Comparison of ENCODE assay signal across 8 cellular contexts in the genomic region with DNA sequence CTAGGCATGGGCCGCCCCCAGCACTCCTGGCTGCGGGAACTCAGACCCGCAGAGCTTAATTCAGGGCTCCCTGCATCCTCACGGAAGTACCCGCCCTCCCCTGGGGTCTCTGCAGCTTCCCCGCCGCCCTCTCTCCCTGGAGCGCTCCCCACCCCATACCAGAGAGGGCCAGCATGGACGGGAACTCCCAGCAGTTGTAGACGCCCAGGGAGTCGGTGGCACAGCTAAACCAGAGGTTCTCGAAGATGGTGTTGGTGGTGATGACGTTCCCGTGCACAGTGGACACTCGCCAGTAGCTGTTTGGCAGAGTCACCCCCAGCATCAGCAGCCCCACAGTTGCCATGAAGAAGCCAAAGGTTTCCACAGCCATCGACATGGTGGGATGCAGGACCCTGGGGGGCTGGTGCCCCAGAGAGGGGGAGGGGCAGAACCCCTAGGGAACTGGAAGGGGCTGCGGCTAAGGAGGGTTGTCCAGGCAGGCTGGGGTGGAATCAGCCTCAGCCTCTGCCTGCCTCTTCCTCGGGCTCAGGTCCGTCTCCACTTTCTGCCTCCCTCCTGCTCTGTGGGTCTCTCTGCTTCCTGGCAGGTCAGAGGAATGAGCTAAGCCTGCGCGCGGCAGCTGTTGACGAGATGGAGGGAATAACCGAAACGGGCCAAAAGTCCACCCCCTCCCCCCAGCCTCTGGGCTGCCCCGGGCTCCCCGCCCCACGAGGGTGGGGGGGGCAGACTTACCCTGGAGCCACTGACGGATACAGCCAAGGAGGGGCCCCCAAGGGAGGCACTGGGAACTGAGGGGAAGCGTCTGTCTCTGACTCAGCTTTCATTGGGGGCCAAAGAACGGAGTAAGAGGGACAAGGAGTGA. TPM values are rescaled to one million over a fixed set of nuclear protein-coding genes. Genes with fewer than 3 reads are reported as not detected.
A peak's percentile ranks its signal among the peaks of the same experiment; 100 is the strongest.
DNase-seq lines count a peak whose midpoint lies in the region; ATAC-seq and TF ChIP-seq lines count a peak whose summit lies in the region.

A gene with protein sequence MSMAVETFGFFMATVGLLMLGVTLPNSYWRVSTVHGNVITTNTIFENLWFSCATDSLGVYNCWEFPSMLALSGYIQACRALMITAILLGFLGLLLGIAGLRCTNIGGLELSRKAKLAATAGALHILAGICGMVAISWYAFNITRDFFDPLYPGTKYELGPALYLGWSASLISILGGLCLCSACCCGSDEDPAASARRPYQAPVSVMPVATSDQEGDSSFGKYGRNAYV (minus strand): TSS at position 597 of the 862 bp plus-strand sequence. CDS start 221 bp downstream, at position 376.

- H3K23me2 ChIP-seq in H9 (ENCODE audit: insufficient read length, low read depth, low read length, poor library complexity, severe bottlenecking) = no peaks in the 10 kb centered on the region

- H3K23ac ChIP-seq in H9 (ENCODE audit: insufficient read length, low read depth, low read length) = no peak within 1 kb of the TSS

- no peaks in the 10 kb centered on the region for H3K79me1 ChIP-seq in H9 (ENCODE audit: insufficient read depth, low read depth, low read length, poor library complexity, severe bottlenecking)

- H3K27ac ChIP-seq in H9 (ENCODE audit: insufficient read length, low read depth, low read length) (no peak within 1 kb of the TSS), hepatocyte (peak within 1 kb of the TSS; percentile 60)

- no peak within 1 kb of the TSS for H2BK20ac ChIP-seq in H9 (ENCODE audit: low read depth, low read length, poor library complexity, severe bottlenecking)

- no peak for DNase-seq in H9
- no peak for DNase-seq in activated naive CD8-positive, alpha-beta T cell treated with anti-CD3 and anti-CD28 coated beads, Interleukin-2, amount 10 ng/mL, durations not matched to agents 7 days and 5 days
- peak; percentile 56 for DNase-seq in hepatocyte (ENCODE audit: low spot score)
- no peak for DNase-seq in GOT3 (lab: John Stamatoyannopoulos, UW)
- DNase-seq in effector memory CD8-positive, alpha-beta T cell = no peak

- no peak within 1 kb of the TSS for H2BK12ac ChIP-seq in H9 (ENCODE audit: insufficient read length, low read depth, low read length)

- ATAC-seq in activated naive CD8-positive, alpha-beta T cell treated with anti-CD3 and anti-CD28 coated beads, Interleukin-2, amount 10 ng/mL, durations not matched to agents 7 days and 5 days (ENCODE audit: low read depth) = no peak
- ATAC-seq in GM19397 (IDR thresholded peaks at IDR 0.05; ENCODE audit: unreplicated experiment) (no peak), GM19324 (IDR thresholded peaks at IDR 0.05; ENCODE audit: low FRiP score, unreplicated experiment) (no peak)
- ATAC-seq in effector memory CD8-positive, alpha-beta T cell (replicated peaks) = no peak

- no peak within 1 kb of the TSS for H3K56ac ChIP-seq in H9 (ENCODE audit: insufficient read length, low read depth, low read length)

- H3K18ac ChIP-seq in H9 (ENCODE audit: insufficient read length, low read depth, low read length) = no peak within 1 kb of the TSS

- no peaks in the 10 kb centered on the region for H3K9me3 ChIP-seq in H9 (ENCODE audit: control insufficient read depth, low read depth, low read length)
- H3K9me3 ChIP-seq in hepatocyte (ENCODE audit: low read depth) = no peaks in the 10 kb centered on the region
- H3K9me3 ChIP-seq in skeletal muscle satellite cell (replicated peaks; ENCODE audit: low read length) = no peaks in the 10 kb centered on the region

- no peak within 1 kb of the TSS for H2BK5ac ChIP-seq in H9 (ENCODE audit: insufficient read length, low read length)

- H2AFZ ChIP-seq in H9 (ENCODE audit: low read length) = no peak within 1 kb of the TSS
- H2AFZ ChIP-seq in hepatocyte = no peak within 1 kb of the TSS

- no peak within 1 kb of the TSS for H3K4me3 Mint-ChIP-seq in H9
- no peak within 1 kb of the TSS for H3K4me3 Mint-ChIP-seq in activated naive CD8-positive, alpha-beta T cell treated with anti-CD3 and anti-CD28 coated beads, Interleukin-2, amount 10 ng/mL, durations not matched to agents 7 days and 5 days
- no peak within 1 kb of the TSS for H3K4me3 Mint-ChIP-seq in effector memory CD8-positive, alpha-beta T cell

- no peaks in the 10 kb centered on the region for H3K27me3 ChIP-seq in H9 (ENCODE audit: insufficient read depth, low read length)
- H3K27me3 ChIP-seq in hepatocyte = no peaks in the 10 kb centered on the region
- H3K27me3 ChIP-seq in skeletal muscle satellite cell (ENCODE audit: control insufficient read depth, insufficient read depth, low read length) = no peaks in the 10 kb centered on the region

- H4K8ac ChIP-seq in H9 (replicated peaks; ENCODE audit: insufficient read length, low read depth, low read length) = no peak within 1 kb of the TSS

- H3K36me3 Mint-ChIP-seq in H9 (ENCODE audit: insufficient read depth in 1 of 3, low read depth in 3 of 3) = peaks cover 3 to 23% (median 4%) of the 10 kb centered on the region in 3 experiments; a peak in 5 of 7 replicates
- H3K36me3 Mint-ChIP-seq in activated naive CD8-positive, alpha-beta T cell treated with anti-CD3 and anti-CD28 coated beads, Interleukin-2, amount 10 ng/mL, durations not matched to agents 7 days and 5 days = peaks cover 1% of the 10 kb centered on the region
- peaks cover 20% of the 10 kb centered on the region for H3K36me3 Mint-ChIP-seq in effector memory CD8-positive, alpha-beta T cell (ENCODE audit: insufficient read depth)

- H3K4me1 ChIP-seq in H9 (ENCODE audit: insufficient read depth, low read length) (0 out of 2 replicates have a peak, but pooled peaks cover 3% of the 10 kb centered on the region), hepatocyte (ENCODE audit: insufficient read depth) (peaks cover 5% of the 10 kb centered on the region), skeletal muscle satellite cell (ENCODE audit: control insufficient read depth, insufficient read depth, low read length) (peaks cover 21% of the 10 kb centered on the region)

- no peak within 1 kb of the TSS for H2AK5ac ChIP-seq in H9 (ENCODE audit: insufficient read length, low read length)

- no peak within 1 kb of the TSS for H3K4me2 ChIP-seq in H9 (ENCODE audit: insufficient read depth, insufficient read length, low read length)
- H3K4me2 ChIP-seq in hepatocyte = peak within 1 kb of the TSS; percentile 37
- peak within 1 kb of the TSS; percentile 46 for H3K4me2 ChIP-seq in skeletal muscle satellite cell (ENCODE audit: low read length)

- TF ChIP-seq CTCF in H9 (conservative IDR thresholded peaks at IDR 0.05) (no peak), hepatocyte (IDR thresholded peaks at IDR 0.05; ENCODE audit: poor library complexity) (no peak)

- H3K27ac Mint-ChIP-seq in H9 = peak within 1 kb of the TSS in 2 of 3 experiments; percentile 46 to 48; a peak in 4 of 7 replicates
- H3K27ac Mint-ChIP-seq in activated naive CD8-positive, alpha-beta T cell treated with anti-CD3 and anti-CD28 coated beads, Interleukin-2, amount 10 ng/mL, durations not matched to agents 7 days and 5 days = peak within 1 kb of the TSS; percentile 73
- H3K27ac Mint-ChIP-seq in effector memory CD8-positive, alpha-beta T cell = no peak within 1 kb of the TSS

- H3K79me2 ChIP-seq in H9 (ENCODE audit: insufficient read depth, low read length) = no peaks in the 10 kb centered on the region
- H3K79me2 ChIP-seq in hepatocyte = peaks cover 16% of the 10 kb centered on the region

- H3K9me2 ChIP-seq in hepatocyte (replicated peaks; ENCODE audit: insufficient read depth) = no peaks in the 10 kb centered on the region

- no peaks in the 10 kb centered on the region for H4K20me1 ChIP-seq in H9 (ENCODE audit: control insufficient read depth, insufficient read depth, insufficient read length)
- peaks cover 4% of the 10 kb centered on the region for H4K20me1 ChIP-seq in hepatocyte (ENCODE audit: insufficient read depth, poor library complexity, severe bottlenecking)

- no peaks in the 10 kb centered on the region for H3K27me3 Mint-ChIP-seq in H9 (ENCODE audit: low read depth)
- no peaks in the 10 kb centered on the region for H3K27me3 Mint-ChIP-seq in activated naive CD8-positive, alpha-beta T cell treated with anti-CD3 and anti-CD28 coated beads, Interleukin-2, amount 10 ng/mL, durations not matched to agents 7 days and 5 days
- no peaks in the 10 kb centered on the region for H3K27me3 Mint-ChIP-seq in effector memory CD8-positive, alpha-beta T cell

- H3K9me3 Mint-ChIP-seq in H9 = no peaks in the 10 kb centered on the region
- no peaks in the 10 kb centered on the region for H3K9me3 Mint-ChIP-seq in activated naive CD8-positive, alpha-beta T cell treated with anti-CD3 and anti-CD28 coated beads, Interleukin-2, amount 10 ng/mL, durations not matched to agents 7 days and 5 days
- H3K9me3 Mint-ChIP-seq in effector memory CD8-positive, alpha-beta T cell = no peaks in the 10 kb centered on the region

- no peak within 1 kb of the TSS for H3T11ph ChIP-seq in H9 (ENCODE audit: low read length)

- H2BK120ac ChIP-seq in H9 (ENCODE audit: low read depth, low read length, poor library complexity, severe bottlenecking) = no peak within 1 kb of the TSS

- WGBS in H9 (ENCODE audit: extremely low coverage, insufficient read length, low lambda C conversion rate) = no CpG with 5 or more reads among the region's 31 CpGs
- WGBS in hepatocyte (ENCODE audit: low lambda C conversion rate, missing lambda C conversion rate) = 85% methylated on average over 23 of the region's 31 CpGs

- H3K9ac ChIP-seq in H9 (ENCODE audit: extremely low read depth, insufficient read length, low read length) (no peak within 1 kb of the TSS), skeletal muscle satellite cell (ENCODE audit: low read depth, low read length) (peak within 1 kb of the TSS; percentile 9)

- H4K91ac ChIP-seq in H9 (ENCODE audit: insufficient read length, low read depth, low read length) = no peak within 1 kb of the TSS

- no peak within 1 kb of the TSS for H3K4me3 ChIP-seq in hepatocyte
- no peak within 1 kb of the TSS for H3K4me3 ChIP-seq in skeletal muscle satellite cell (ENCODE audit: low read length)

- H3K36me3 ChIP-seq in hepatocyte (replicated peaks; ENCODE audit: insufficient read depth, low read depth) (no peaks in the 10 kb centered on the region), skeletal muscle satellite cell (ENCODE audit: insufficient read depth, low read length) (peaks cover 24% of the 10 kb centered on the region)

- POLR2A ChIA-PET in activated naive CD8-positive, alpha-beta T cell treated with anti-CD3 and anti-CD28 coated beads, Interleukin-2, amount 10 ng/mL, durations not matched to agents 7 days and 5 days (lab: Charles Lee) = no interaction called here

- no peak within 1 kb of the TSS for H3K14ac ChIP-seq in H9 (ENCODE audit: insufficient read depth, low read length)

- peaks cover 9 to 24% of the 10 kb centered on the region in 2 experiments for H3K4me1 Mint-ChIP-seq in H9
- H3K4me1 Mint-ChIP-seq in activated naive CD8-positive, alpha-beta T cell treated with anti-CD3 and anti-CD28 coated beads, Interleukin-2, amount 10 ng/mL, durations not matched to agents 7 days and 5 days = peaks cover 1% of the 10 kb centered on the region
- H3K4me1 Mint-ChIP-seq in effector memory CD8-positive, alpha-beta T cell (ENCODE audit: low read depth in 2 of 2) = peaks cover 0 to 4% of the 10 kb centered on the region in 2 donors

- H3K4ac ChIP-seq in H9 (ENCODE audit: low read depth, low read length) = no peak within 1 kb of the TSS

- no peak within 1 kb of the TSS for H4K5ac ChIP-seq in H9 (ENCODE audit: insufficient read length, low read depth, low read length)

- no peak within 1 kb of the TSS for H2BK15ac ChIP-seq in H9 (ENCODE audit: low read depth, low read length)

RNA-seq across cellular contexts. Expression of the gene that starts here (rescaled TPM):
- total RNA-seq in H9 (2021) (9.7 and 11.4 TPM in 2 replicates), hepatocyte (11.4 and 14.3 TPM in 2 replicates)
- total RNA-seq in activated naive CD8-positive, alpha-beta T cell treated with anti-CD3 and anti-CD28 coated beads, Interleukin-2, amount 10 ng/mL, durations not matched to agents 7 days and 5 days = 10 to 100 TPM; 26.6 to 30.1 TPM
- 25.7 and 38.8 TPM in 2 replicates for polyA plus RNA-seq in hepatocyte
- total RNA-seq in skeletal muscle satellite cell (2012; rRNA removed) = 1.7 and 4.3 TPM in 2 replicates

Comparison
In these comparisons a context has a peak if more than half of its experiments do, and no peak if none do; other contexts are left out.
1. H3K27ac Mint-ChIP-seq: peak in H9 (2 of 3) and activated naive CD8-positive, alpha-beta T cell treated with anti-CD3 and anti-CD28 coated beads, Interleukin-2, amount 10 ng/mL, durations not matched to agents 7 days and 5 days (single experiment); none in effector memory CD8-positive, alpha-beta T cell (0 of 2).